ENCODE assay signal across 1 cellular context in the genomic region with DNA sequence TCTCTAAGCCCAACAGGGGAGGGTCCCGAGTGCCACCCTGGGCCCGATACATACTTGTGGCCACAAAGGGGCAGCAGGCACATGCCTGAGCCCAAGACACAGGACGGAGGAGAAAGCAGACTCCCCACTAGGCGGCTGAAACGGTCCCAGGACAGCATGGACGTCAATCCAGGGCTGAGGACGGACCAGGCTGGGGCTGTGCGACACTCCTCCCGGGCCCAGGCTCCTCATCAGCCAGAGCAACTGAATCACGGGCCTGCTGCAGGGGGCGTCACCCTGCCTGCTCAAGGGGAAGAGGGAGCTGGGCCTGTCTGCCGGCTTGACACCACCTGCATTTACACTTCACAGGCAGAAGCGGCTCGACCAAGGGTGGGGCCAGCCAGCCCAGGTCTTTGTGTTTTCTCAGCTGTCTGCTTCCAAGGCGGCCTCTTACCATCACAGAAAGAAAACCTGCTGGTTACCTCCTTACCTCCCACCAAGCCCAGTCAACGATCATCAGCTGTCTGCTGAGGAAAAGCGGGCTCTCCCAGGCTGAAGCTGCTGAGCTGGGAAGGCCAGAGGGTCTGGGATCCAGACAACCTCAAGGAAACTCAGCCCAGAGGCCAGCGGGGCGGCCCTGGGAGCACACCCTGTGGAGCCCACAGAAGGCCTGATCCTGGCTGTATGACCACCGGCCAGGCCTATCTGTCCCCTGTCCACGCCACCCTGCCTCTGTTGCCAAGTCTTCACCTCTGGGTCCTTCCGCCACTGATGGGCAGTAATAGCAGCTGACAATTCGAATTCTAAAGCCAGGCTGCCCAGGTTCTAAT.
TF ChIP-seq lines count a peak whose summit lies in the region.

No MANE protein-coding gene starts in this region.

TF ChIP-seq in GM12878, 131 proteins besides CTCF, POLR2A, EP300 and RAD21:
- no peak for TF ChIP-seq ZNF274 (IDR thresholded peaks at IDR 0.05; ENCODE audit: insufficient read depth, insufficient read length)
- TF ChIP-seq ZNF24 (IDR thresholded peaks at IDR 0.05): no peak
- TF ChIP-seq NFYA (IDR thresholded peaks at IDR 0.05; ENCODE audit: borderline replicate concordance, low read depth, low read length): no peak
- no peak for TF ChIP-seq SP1 (IDR thresholded peaks at IDR 0.05; ENCODE audit: low read depth, low read length)
- no peak for TF ChIP-seq HDGF (IDR thresholded peaks at IDR 0.05)
- TF ChIP-seq, protein P1, sequence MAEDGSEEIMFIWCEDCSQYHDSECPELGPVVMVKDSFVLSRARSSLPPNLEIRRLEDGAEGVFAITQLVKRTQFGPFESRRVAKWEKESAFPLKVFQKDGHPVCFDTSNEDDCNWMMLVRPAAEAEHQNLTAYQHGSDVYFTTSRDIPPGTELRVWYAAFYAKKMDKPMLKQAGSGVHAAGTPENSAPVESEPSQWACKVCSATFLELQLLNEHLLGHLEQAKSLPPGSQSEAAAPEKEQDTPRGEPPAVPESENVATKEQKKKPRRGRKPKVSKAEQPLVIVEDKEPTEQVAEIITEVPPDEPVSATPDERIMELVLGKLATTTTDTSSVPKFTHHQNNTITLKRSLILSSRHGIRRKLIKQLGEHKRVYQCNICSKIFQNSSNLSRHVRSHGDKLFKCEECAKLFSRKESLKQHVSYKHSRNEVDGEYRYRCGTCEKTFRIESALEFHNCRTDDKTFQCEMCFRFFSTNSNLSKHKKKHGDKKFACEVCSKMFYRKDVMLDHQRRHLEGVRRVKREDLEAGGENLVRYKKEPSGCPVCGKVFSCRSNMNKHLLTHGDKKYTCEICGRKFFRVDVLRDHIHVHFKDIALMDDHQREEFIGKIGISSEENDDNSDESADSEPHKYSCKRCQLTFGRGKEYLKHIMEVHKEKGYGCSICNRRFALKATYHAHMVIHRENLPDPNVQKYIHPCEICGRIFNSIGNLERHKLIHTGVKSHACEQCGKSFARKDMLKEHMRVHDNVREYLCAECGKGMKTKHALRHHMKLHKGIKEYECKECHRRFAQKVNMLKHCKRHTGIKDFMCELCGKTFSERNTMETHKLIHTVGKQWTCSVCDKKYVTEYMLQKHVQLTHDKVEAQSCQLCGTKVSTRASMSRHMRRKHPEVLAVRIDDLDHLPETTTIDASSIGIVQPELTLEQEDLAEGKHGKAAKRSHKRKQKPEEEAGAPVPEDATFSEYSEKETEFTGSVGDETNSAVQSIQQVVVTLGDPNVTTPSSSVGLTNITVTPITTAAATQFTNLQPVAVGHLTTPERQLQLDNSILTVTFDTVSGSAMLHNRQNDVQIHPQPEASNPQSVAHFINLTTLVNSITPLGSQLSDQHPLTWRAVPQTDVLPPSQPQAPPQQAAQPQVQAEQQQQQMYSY (CRISPR knock-in tag; IDR thresholded peaks at IDR 0.05): no peak
- TF ChIP-seq, protein P2, sequence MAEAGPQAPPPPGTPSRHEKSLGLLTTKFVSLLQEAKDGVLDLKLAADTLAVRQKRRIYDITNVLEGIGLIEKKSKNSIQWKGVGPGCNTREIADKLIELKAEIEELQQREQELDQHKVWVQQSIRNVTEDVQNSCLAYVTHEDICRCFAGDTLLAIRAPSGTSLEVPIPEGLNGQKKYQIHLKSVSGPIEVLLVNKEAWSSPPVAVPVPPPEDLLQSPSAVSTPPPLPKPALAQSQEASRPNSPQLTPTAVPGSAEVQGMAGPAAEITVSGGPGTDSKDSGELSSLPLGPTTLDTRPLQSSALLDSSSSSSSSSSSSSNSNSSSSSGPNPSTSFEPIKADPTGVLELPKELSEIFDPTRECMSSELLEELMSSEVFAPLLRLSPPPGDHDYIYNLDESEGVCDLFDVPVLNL (IDR thresholded peaks at IDR 0.05; ENCODE audit: low read depth, low read length): no peak
- TF ChIP-seq KDM1A (IDR thresholded peaks at IDR 0.05; ENCODE audit: borderline replicate concordance): no peak
- TF ChIP-seq SUZ12 (IDR thresholded peaks at IDR 0.05; ENCODE audit: unreplicated experiment): no peak
- no peak for TF ChIP-seq ASH2L (IDR thresholded peaks at IDR 0.05; ENCODE audit: borderline replicate concordance, low read depth)
- TF ChIP-seq, protein P3, sequence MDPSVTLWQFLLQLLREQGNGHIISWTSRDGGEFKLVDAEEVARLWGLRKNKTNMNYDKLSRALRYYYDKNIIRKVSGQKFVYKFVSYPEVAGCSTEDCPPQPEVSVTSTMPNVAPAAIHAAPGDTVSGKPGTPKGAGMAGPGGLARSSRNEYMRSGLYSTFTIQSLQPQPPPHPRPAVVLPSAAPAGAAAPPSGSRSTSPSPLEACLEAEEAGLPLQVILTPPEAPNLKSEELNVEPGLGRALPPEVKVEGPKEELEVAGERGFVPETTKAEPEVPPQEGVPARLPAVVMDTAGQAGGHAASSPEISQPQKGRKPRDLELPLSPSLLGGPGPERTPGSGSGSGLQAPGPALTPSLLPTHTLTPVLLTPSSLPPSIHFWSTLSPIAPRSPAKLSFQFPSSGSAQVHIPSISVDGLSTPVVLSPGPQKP (IDR thresholded peaks at IDR 0.05; ENCODE audit: low read depth, low read length): no peak
- no peak for TF ChIP-seq HDAC6 (IDR thresholded peaks at IDR 0.05; ENCODE audit: unreplicated experiment)
- no peak for TF ChIP-seq STAT1 (conservative IDR thresholded peaks at IDR 0.05)
